13 cellular contexts compared by ENCODE assay signal in genomic region chr4:184413227-184414064, GRCh38.
DNase-seq lines count a peak whose midpoint lies in the region; ATAC-seq and TF ChIP-seq lines count a peak whose summit lies in the region.
"Had no signal": no experiment of that assay in that cellular context is flagged by ENCODE, and none has a peak within 500 bp of the region (broad histone marks: within the 10 kb centered on the region; RNA-seq: fewer than 3 reads in every experiment).

No MANE protein-coding gene starts in this region.

- POLR2A ChIA-PET in activated CD4-positive, alpha-beta memory T cell treated with anti-CD3 and anti-CD28 coated beads for 36 hours (lab: Charles Lee): no interaction called here

- H3K36me3 ChIP-seq in right atrium auricular region (peaks cover 30% of the 10 kb centered on the region), gastrocnemius medialis (peaks cover 0 to 22% of the 10 kb centered on the region in 2 donors)
- H3K36me3 ChIP-seq: prostate gland had no signal

- no peaks in the 10 kb centered on the region for H3K27me3 ChIP-seq in right atrium auricular region
- no peaks in the 10 kb centered on the region for H3K27me3 ChIP-seq in gastrocnemius medialis
- H3K27me3 ChIP-seq: vagina had no signal

- H3K4me1 ChIP-seq in right atrium auricular region (peaks cover 0 to 64% of the 10 kb centered on the region in 2 donors), gastrocnemius medialis (peaks cover 28 to 48% of the 10 kb centered on the region in 2 donors)

- DNase-seq in Jurkat, Clone E6-1 (ENCODE audit: low read depth, low spot score): peak; percentile 28
- no peak for DNase-seq in activated CD4-positive, alpha-beta memory T cell treated with anti-CD3 and anti-CD28 coated beads for 36 hours
- no peak for DNase-seq in right atrium auricular region (ENCODE audit: low spot score)
- DNase-seq in gastrocnemius medialis: no peak
- DNase-seq in iPS-NIHi7 (ENCODE audit: extremely low spot score): no peak
- DNase-seq in GDM1 (lab: John Stamatoyannopoulos, UW): no peak
- DNase-seq: DMS79 treated with DMSO at 0.1 percent for 48 hours, NCI-H524 had no signal

- H3K4me3 ChIP-seq in Jurkat, Clone E6-1 (ENCODE audit: low read length): no peak overlapping the region
- H3K4me3 ChIP-seq in right atrium auricular region: no peak overlapping the region
- no peak overlapping the region for H3K4me3 ChIP-seq in gastrocnemius medialis
- H3K4me3 ChIP-seq: prostate gland, vagina had no signal

- peaks cover 76% of the 10 kb centered on the region for H3K4me1 Mint-ChIP-seq in activated CD4-positive, alpha-beta memory T cell treated with anti-CD3 and anti-CD28 coated beads for 36 hours (ENCODE audit: low read depth)

- H3K9me3 ChIP-seq in right atrium auricular region (no peaks in the 10 kb centered on the region), gastrocnemius medialis (no peaks in the 10 kb centered on the region)
- H3K9me3 ChIP-seq: prostate gland, vagina had no signal

- H3K27me3 Mint-ChIP-seq in activated CD4-positive, alpha-beta memory T cell treated with anti-CD3 and anti-CD28 coated beads for 36 hours: no peaks in the 10 kb centered on the region
- H3K27me3 Mint-ChIP-seq: brain had no signal

- H3K4me3 Mint-ChIP-seq in activated CD4-positive, alpha-beta memory T cell treated with anti-CD3 and anti-CD28 coated beads for 36 hours: no peak overlapping the region
- H3K4me3 Mint-ChIP-seq: brain had no signal

- ATAC-seq in gastrocnemius medialis: no peak
- no peak for ATAC-seq in HG02884 (IDR thresholded peaks at IDR 0.05; ENCODE audit: unreplicated experiment)
- ATAC-seq: SK-N-SH treated with all-trans-retinoic acid at 6 μM for 48 hours had no signal

- H3K36me3 Mint-ChIP-seq in activated CD4-positive, alpha-beta memory T cell treated with anti-CD3 and anti-CD28 coated beads for 36 hours: peaks cover 34% of the 10 kb centered on the region

- TF ChIP-seq CTCF in right atrium auricular region (IDR thresholded peaks at IDR 0.05): no peak
- TF ChIP-seq CTCF in gastrocnemius medialis (IDR thresholded peaks at IDR 0.05 in 4 of 5, conservative IDR thresholded peaks at IDR 0.05 in 1 of 5): no peak

- TF ChIP-seq POLR2A in gastrocnemius medialis (IDR thresholded peaks at IDR 0.05): no peak

- no peaks in the 10 kb centered on the region for H3K9me3 Mint-ChIP-seq in activated CD4-positive, alpha-beta memory T cell treated with anti-CD3 and anti-CD28 coated beads for 36 hours

- in situ Hi-C loops in gastrocnemius medialis (cut with MboI; ENCODE audit: low sequenced_read_pairs in 4 of 4): no loop called here

- H3K27ac Mint-ChIP-seq in activated CD4-positive, alpha-beta memory T cell treated with anti-CD3 and anti-CD28 coated beads for 36 hours: peak overlapping the region; percentile 65

- H3K27ac ChIP-seq in right atrium auricular region (peak overlapping the region; percentile 15 to 34), gastrocnemius medialis (peak overlapping the region; percentile 11 to 47 (median 32))
- H3K27ac ChIP-seq: prostate gland, vagina had no signal

- intact Hi-C loops in activated CD4-positive, alpha-beta memory T cell treated with anti-CD3 and anti-CD28 coated beads for 36 hours (cut with micrococcal nuclease): no loop called here
- intact Hi-C loops in gastrocnemius medialis (cut with DNase I; ENCODE audit: low total_unique reads): no loop called here

- CTCF ChIA-PET in activated CD4-positive, alpha-beta memory T cell treated with anti-CD3 and anti-CD28 coated beads for 36 hours (lab: Charles Lee): interaction anchor here (0.7 to 1.8 kb wide), 4 partner anchors 14 to 174 kb away, joined by 3 to 17 read pairs (median 4); no protein-coding TSS in a partner anchor
